Comparison of ENCODE assay signal across 14 cellular contexts in genomic region chr22:25351631-25352293, GRCh38.
"Had no signal": no experiment of that assay in that cellular context is flagged by ENCODE, and none has a peak within 500 bp of the region (broad histone marks: within the 10 kb centered on the region; RNA-seq: fewer than 3 reads in every experiment).

No MANE protein-coding gene starts in this region.

- H3K9me3 ChIP-seq: ascending aorta, esophagus muscularis mucosa, lower lobe of right lung had no signal

- ATAC-seq: activated T-helper 17 cell treated with anti-CD3 and anti-CD28 coated beads, Interleukin-2, amount 50 U/mL, for 72 hours; lower lobe of right lung; WTC11 had no signal

- H3K4me1 ChIP-seq: ascending aorta, esophagus muscularis mucosa, lower lobe of right lung had no signal

- H3K4me3 ChIP-seq: ascending aorta, esophagus muscularis mucosa, lower lobe of right lung had no signal

- FAIRE-seq: endothelial cell of umbilical vein, TTC549 had no signal

- DNase-seq: activated CD4-positive, alpha-beta memory T cell treated with anti-CD3 and anti-CD28 coated beads for 36 hours; activated CD4-positive, alpha-beta T cell treated with anti-CD3 and anti-CD28 coated beads for 4 hours; activated naive CD4-positive, alpha-beta T cell treated with anti-CD3 and anti-CD28 coated beads, Interleukin-2, amount 50 U/mL, for 16 hours; dermis blood vessel endothelial cell; effector memory CD4-positive, alpha-beta T cell; lower lobe of right lung; retina; stimulated activated CD4-positive, alpha-beta T cell treated with anti-CD3 and anti-CD28 coated beads, Interleukin-2, amount 100 ng/mL, for 24 hours had no signal

- H3K27ac ChIP-seq: ascending aorta, esophagus muscularis mucosa, lower lobe of right lung had no signal

- H3K27me3 ChIP-seq: ascending aorta, esophagus muscularis mucosa had no signal
